In the genomic region with DNA sequence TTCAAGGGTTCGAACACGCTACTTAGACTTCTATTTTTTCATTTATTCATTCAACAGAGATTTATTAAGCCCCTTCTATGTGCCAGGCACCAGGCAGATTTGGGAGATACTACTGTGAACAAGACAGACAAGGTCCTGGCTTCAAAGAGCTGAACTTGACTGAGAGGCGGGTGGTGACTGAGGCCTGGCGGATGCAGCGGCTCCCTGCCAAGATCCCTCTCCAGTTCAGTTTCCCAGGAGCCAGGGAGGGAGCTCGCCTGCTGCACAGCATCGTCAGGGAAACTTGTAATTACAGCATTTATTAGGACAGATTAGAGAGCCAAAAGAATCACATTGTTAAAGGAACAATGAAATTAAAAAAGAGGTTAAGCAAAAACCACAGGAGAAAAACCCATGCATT, we compare ENCODE assay signal across 23 cellular contexts. TPM values are rescaled to one million over a fixed set of nuclear protein-coding genes. Genes with fewer than 3 reads are reported as not detected.
DNase-seq lines count a peak whose midpoint lies in the region; ATAC-seq and TF ChIP-seq lines count a peak whose summit lies in the region.
"Had no signal": no experiment of that assay in that cellular context is flagged by ENCODE, and none has a peak within 500 bp of the region (broad histone marks: within the 10 kb centered on the region; RNA-seq: fewer than 3 reads in every experiment).

No MANE protein-coding gene starts in this region.

- intact Hi-C loops in heart right ventricle (cut with DNase I) (no loop called here), uterus (cut with DNase I; ENCODE audit: low total_unique reads) (no loop called here), lower lobe of right lung (cut with DNase I) (no loop called here)

- 34% methylated on average over 7 of the region's 7 CpGs for WGBS in heart right ventricle, 2 donors
- 42% methylated on average over 7 of the region's 7 CpGs for WGBS in suprapubic skin

- peak overlapping the region in 1 of 11 experiments; percentile 26; a peak in 2 of 22 replicates for H3K9ac ChIP-seq in BLaER1 treated with 17β-estradiol and CSF1 and Interleukin-3, amounts not matched to agents 10 nM and 100 nM

- TF ChIP-seq POLR2A in uterus (IDR thresholded peaks at IDR 0.05) (no peak), suprapubic skin (IDR thresholded peaks at IDR 0.05) (no peak)

- no peaks in the 10 kb centered on the region for H3K36me3 ChIP-seq in BLaER1 treated with 17β-estradiol and CSF1 and Interleukin-3, amounts not matched to agents 10 nM and 100 nM
- H3K36me3 ChIP-seq in heart right ventricle (no peaks in the 10 kb centered on the region), uterus (no peaks in the 10 kb centered on the region), lower lobe of right lung (no peaks in the 10 kb centered on the region), suprapubic skin (no peaks in the 10 kb centered on the region)
- H3K36me3 ChIP-seq: sigmoid colon had no signal

- peaks cover 0 to 10% (median 0%) of the 10 kb centered on the region in 11 experiments; a peak in 1 of 22 replicates for H3K27me3 ChIP-seq in BLaER1 treated with 17β-estradiol and CSF1 and Interleukin-3, amounts not matched to agents 10 nM and 100 nM
- H3K27me3 ChIP-seq in heart right ventricle (no peaks in the 10 kb centered on the region), uterus (no peaks in the 10 kb centered on the region), lower lobe of right lung (ENCODE audit: low read depth) (no peaks in the 10 kb centered on the region), suprapubic skin (no peaks in the 10 kb centered on the region)
- H3K27me3 ChIP-seq: body of pancreas, sigmoid colon had no signal

- H3K4me3 ChIP-seq in BLaER1 treated with 17β-estradiol and CSF1 and Interleukin-3, amounts not matched to agents 10 nM and 100 nM = no peak overlapping the region
- H3K4me3 ChIP-seq in heart right ventricle (no peak overlapping the region), uterus (no peak overlapping the region), lower lobe of right lung (no peak overlapping the region), suprapubic skin (no peak overlapping the region)
- H3K4me3 ChIP-seq: body of pancreas, sigmoid colon had no signal

- ATAC-seq in heart right ventricle = peak in 7 of 8 donors; percentile 48 to 84 (median 69)
- ATAC-seq in lower lobe of right lung = no peak
- ATAC-seq: activated CD8-positive, alpha-beta memory T cell treated with anti-CD3 and anti-CD28 coated beads, Interleukin-2, amount 10 ng/mL, durations not matched to agents 7 days and 5 days; activated naive CD8-positive, alpha-beta T cell treated with anti-CD3 and anti-CD28 coated beads, Interleukin-2, amount 50 U/mL, for 24 hours; body of pancreas; stimulated activated memory B cell treated with anti-CD40 and anti-IgM and Interleukin-4, amounts not matched to agents 10 μg/mL and 1 μg/mL and 100 μg/mL, for 72 hours had no signal

- TF ChIP-seq CTCF in heart right ventricle (IDR thresholded peaks at IDR 0.05) (no peak), uterus (IDR thresholded peaks at IDR 0.05) (no peak), lower lobe of right lung (IDR thresholded peaks at IDR 0.05) (no peak), suprapubic skin (IDR thresholded peaks at IDR 0.05) (no peak)

- peaks cover 23 to 82% (median 73%) of the 10 kb centered on the region in 10 experiments for H3K4me1 ChIP-seq in BLaER1 treated with 17β-estradiol and CSF1 and Interleukin-3, amounts not matched to agents 10 nM and 100 nM
- H3K4me1 ChIP-seq in heart right ventricle (peaks cover 0 to 34% (median 21%) of the 10 kb centered on the region in 9 donors), uterus (no peaks in the 10 kb centered on the region), lower lobe of right lung (no peaks in the 10 kb centered on the region), suprapubic skin (peaks cover 10% of the 10 kb centered on the region)
- H3K4me1 ChIP-seq: body of pancreas, sigmoid colon had no signal

- H3K4me2 ChIP-seq in BLaER1 treated with 17β-estradiol and CSF1 and Interleukin-3, amounts not matched to agents 10 nM and 100 nM = peak overlapping the region; percentile 68 to 88 (median 78); a peak in 20 of 22 replicates

- peak; percentile 38 for DNase-seq in Ammon's horn (ENCODE audit: low spot score)
- peak; percentile 32 for DNase-seq in NCI-H69 (lab: John Stamatoyannopoulos, UW)
- peak; percentile 62 to 70 for DNase-seq in heart right ventricle
- no peak for DNase-seq in uterus
- no peak for DNase-seq in lower lobe of right lung
- no peak for DNase-seq in pons (ENCODE audit: low spot score)
- DNase-seq in suprapubic skin (ENCODE audit: low spot score in 2 of 2) = no peak
- DNase-seq: activated CD4-positive, alpha-beta T cell treated with anti-CD3 and anti-CD28 coated beads, Interleukin-2, amount 50 U/mL, for 1 hour; activated CD8-positive, alpha-beta memory T cell treated with anti-CD3 and anti-CD28 coated beads, Interleukin-2, amount 10 ng/mL, durations not matched to agents 7 days and 5 days; activated naive CD8-positive, alpha-beta T cell treated with anti-CD3 and anti-CD28 coated beads, Interleukin-2, amount 50 U/mL, for 24 hours; activated T-cell treated with anti-CD3 and anti-CD28 coated beads, Interleukin-2, amount 50 U/mL, for 48 hours; body of pancreas; KG1; kidney; NCI-H1930; NCI-H226; posterior cingulate gyrus; SIG-M5; sigmoid colon; stimulated activated CD4-positive, alpha-beta T cell treated with anti-CD3 and anti-CD28 coated beads, Interleukin-4, amount 100 ng/mL, for 4 hours; T1000 had no signal

- no peak for TF ChIP-seq EP300 in suprapubic skin (IDR thresholded peaks at IDR 0.05)

- no peaks in the 10 kb centered on the region for H4K20me1 ChIP-seq in BLaER1 treated with 17β-estradiol and CSF1 and Interleukin-3, amounts not matched to agents 10 nM and 100 nM

- peak overlapping the region in 5 of 11 experiments; percentile 48 to 84 (median 81); a peak in 9 of 22 replicates for H3K27ac ChIP-seq in BLaER1 treated with 17β-estradiol and CSF1 and Interleukin-3, amounts not matched to agents 10 nM and 100 nM
- H3K27ac ChIP-seq in heart right ventricle (peak overlapping the region in 2 of 10 donors; percentile 17 to 25), uterus (no peak overlapping the region), lower lobe of right lung (no peak overlapping the region), suprapubic skin (no peak overlapping the region)
- H3K27ac ChIP-seq: body of pancreas, sigmoid colon had no signal

- H3K9me3 ChIP-seq in BLaER1 treated with 17β-estradiol and CSF1 and Interleukin-3, amounts not matched to agents 10 nM and 100 nM (replicated peaks in 1 of 11) = peaks cover 0 to 10% (median 4%) of the 10 kb centered on the region in 11 experiments; a peak in 8 of 22 replicates
- H3K9me3 ChIP-seq in heart right ventricle = no peaks in the 10 kb centered on the region
- H3K9me3 ChIP-seq in uterus = no peaks in the 10 kb centered on the region
- no peaks in the 10 kb centered on the region for H3K9me3 ChIP-seq in lower lobe of right lung
- no peaks in the 10 kb centered on the region for H3K9me3 ChIP-seq in suprapubic skin
- H3K9me3 ChIP-seq: body of pancreas, sigmoid colon had no signal

RNA-seq across cellular contexts. Expression of a gene that starts 55.3 kb away (rescaled TPM):
- total RNA-seq in heart right ventricle (10 to 100 TPM; 27.5 to 81.5 (median 46.5) TPM), uterus (100 to 1,000 TPM in 2 of 4 donors, 10 to 100 TPM in 2; 72.6 to 147 (median 98.5) TPM), lower lobe of right lung (160 TPM), suprapubic skin (100 to 1,000 TPM; 198 to 510 (median 416) TPM)
- polyA plus RNA-seq in heart right ventricle = 10 to 100 TPM; 26.2 to 33.9 TPM

Comparison
In these comparisons a context has a peak if more than half of its experiments do, and no peak if none do; other contexts are left out.
1. DNase-seq: peak in Ammon's horn (single experiment), NCI-H69 (single experiment) and heart right ventricle (2 of 2); none in uterus (0 of 2), lower lobe of right lung (single experiment), pons (single experiment) and suprapubic skin (0 of 2).
2. ATAC-seq: peak in heart right ventricle (7 of 8); none in lower lobe of right lung (0 of 2).